ENCODE assay signal across 10 cellular contexts in the genomic region with DNA sequence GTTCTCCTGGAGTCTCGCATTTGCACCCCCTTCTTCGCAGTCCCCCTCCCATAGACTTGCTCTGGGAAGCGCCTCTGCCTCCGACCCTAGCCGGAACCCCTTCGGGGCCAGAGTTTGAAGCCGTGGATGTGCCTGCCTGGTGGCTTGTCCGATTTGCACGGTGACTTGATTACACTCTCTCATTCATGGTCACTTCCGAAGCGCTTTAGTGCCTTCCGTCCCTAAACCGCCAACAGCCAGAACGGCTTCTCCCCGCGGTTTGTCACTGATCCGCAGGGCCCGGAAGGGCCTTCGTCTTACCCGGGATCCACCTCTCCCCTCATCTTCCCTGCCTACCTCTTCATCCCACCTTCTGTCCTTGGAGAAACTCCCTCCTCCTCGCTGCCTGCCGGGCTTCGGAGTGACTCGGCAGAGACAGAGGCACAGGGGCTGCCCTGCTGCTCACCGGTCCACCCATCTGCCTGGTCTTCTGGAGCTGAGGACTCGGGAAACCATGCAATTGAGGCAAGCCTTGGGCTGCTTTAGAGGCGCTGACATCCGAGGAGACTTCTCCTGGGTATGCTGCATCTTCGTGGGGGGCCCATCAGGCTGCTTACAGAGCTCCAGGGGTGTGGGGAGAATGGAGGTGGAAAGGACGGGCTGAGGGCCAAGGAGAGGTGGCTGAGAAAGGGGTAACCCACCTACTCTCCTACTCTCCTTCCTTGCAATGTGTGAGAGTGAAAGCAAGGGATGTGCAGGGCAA. TPM values are rescaled to one million over a fixed set of nuclear protein-coding genes. Genes with fewer than 3 reads are reported as not detected.
DNase-seq lines count a peak whose midpoint lies in the region; ATAC-seq and TF ChIP-seq lines count a peak whose summit lies in the region.
"Had no signal": no experiment of that assay in that cellular context is flagged by ENCODE, and none has a peak within 500 bp of the region (broad histone marks: within the 10 kb centered on the region; RNA-seq: fewer than 3 reads in every experiment).

No MANE protein-coding gene starts in this region.

- TF ChIP-seq CTCF in NB4 (IDR thresholded peaks at IDR 0.05; ENCODE audit: low read depth, low read length) (no peak), coronary artery (IDR thresholded peaks at IDR 0.05) (no peak), ovary (IDR thresholded peaks at IDR 0.05) (no peak)

- H3K4me1 Mint-ChIP-seq in CD8-positive, alpha-beta memory T cell = peaks cover 48 to 61% (median 51%) of the 10 kb centered on the region in 3 donors

- H3K4me1 ChIP-seq in CD8-positive, alpha-beta memory T cell (ENCODE audit: insufficient read depth, low read length) = peaks cover 54% of the 10 kb centered on the region
- H3K4me1 ChIP-seq in ovary (ENCODE audit: insufficient read depth) = peaks cover 2% of the 10 kb centered on the region

- no peak for TF ChIP-seq EP300 in ovary (IDR thresholded peaks at IDR 0.05)

- CTCF ChIA-PET in CD8-positive, alpha-beta memory T cell (lab: Charles Lee) = interaction anchor here (1.3 to 2.5 kb wide), 6 partner anchors 10 to 31 kb away, joined by 3 to 15 read pairs (median 8); no protein-coding TSS in a partner anchor

- no peak for ATAC-seq in GM18870 (IDR thresholded peaks at IDR 0.05; ENCODE audit: unreplicated experiment)

- no peaks in the 10 kb centered on the region for H3K36me3 Mint-ChIP-seq in CD8-positive, alpha-beta memory T cell

- WGBS in ovary, 3 donors = 7 to 36% (median 16%) methylated on average over 30 of the region's 30 CpGs

- POLR2A ChIA-PET in CD8-positive, alpha-beta memory T cell (lab: Charles Lee) = interaction anchor here (1.0 to 1.5 kb wide), 2 partner anchors 10 to 13 kb away, joined by 3 read pairs; no protein-coding TSS in a partner anchor

- no peak overlapping the region for H3K4me3 ChIP-seq in CD8-positive, alpha-beta memory T cell (ENCODE audit: low read length)
- H3K4me3 ChIP-seq in NB4 (ENCODE audit: low read depth, low read length) (peak overlapping the region; percentile 77), coronary artery (peak overlapping the region; percentile 58), ovary (peak overlapping the region; percentile 48)

- peaks cover 89% of the 10 kb centered on the region for H3K27me3 ChIP-seq in CD8-positive, alpha-beta memory T cell (ENCODE audit: insufficient read depth, low read length, poor library complexity, severe bottlenecking)
- peaks cover 18% of the 10 kb centered on the region for H3K27me3 ChIP-seq in ovary

- H3K9me3 ChIP-seq in CD8-positive, alpha-beta memory T cell (ENCODE audit: low read length) = no peaks in the 10 kb centered on the region
- H3K9me3 ChIP-seq in ovary = no peaks in the 10 kb centered on the region

- H3K4me3 Mint-ChIP-seq in CD8-positive, alpha-beta memory T cell = peak overlapping the region; percentile 70 to 89 (median 84)

- H3K36me3 ChIP-seq in CD8-positive, alpha-beta memory T cell (ENCODE audit: insufficient read depth, low read length) = no peaks in the 10 kb centered on the region
- H3K36me3 ChIP-seq in ovary = no peaks in the 10 kb centered on the region

- TF ChIP-seq POLR2A in NB4 (IDR thresholded peaks at IDR 0.05; ENCODE audit: extremely low read depth, insufficient read length) (no peak), ovary (IDR thresholded peaks at IDR 0.05) (no peak)

- peaks cover 85 to 91% of the 10 kb centered on the region in 2 donors for H3K27me3 Mint-ChIP-seq in CD8-positive, alpha-beta memory T cell

- peak in 1 of 5 donors; percentile 37 for DNase-seq in CD8-positive, alpha-beta memory T cell
- DNase-seq in NB4 (ENCODE audit: low read depth) (peak; percentile 46), coronary artery (ENCODE audit: low spot score) (peak; percentile 73), ovary (peak in 1 of 5 donors; percentile 20), T-helper 9 cell (no peak), germinal center (ENCODE audit: low spot score) (no peak), pons (ENCODE audit: low spot score) (no peak)
- DNase-seq: NCI-H2029 had no signal

- peak overlapping the region in 4 of 8 donors; percentile 1 to 82 (median 46) for H3K27ac Mint-ChIP-seq in CD8-positive, alpha-beta memory T cell

- peaks cover 0 to 7% (median 0%) of the 10 kb centered on the region in 5 donors for H3K9me3 Mint-ChIP-seq in CD8-positive, alpha-beta memory T cell

- intact Hi-C loops in ovary (cut with DNase I) = loop anchor here in 1 of 4 donors (10.0 kb wide), 1 partner anchor 1321 kb away; no protein-coding TSS in a partner anchor

- no peak overlapping the region for H3K27ac ChIP-seq in CD8-positive, alpha-beta memory T cell (ENCODE audit: low read depth, low read length)
- H3K27ac ChIP-seq in coronary artery (no peak overlapping the region), ovary (no peak overlapping the region)

RNA-seq across cellular contexts. Expression of gene HOXA11, which starts 0.8 kb away (rescaled TPM):
- not detected for total RNA-seq in CD8-positive, alpha-beta memory T cell
- polyA plus RNA-seq in CD8-positive, alpha-beta memory T cell = not detected
- 1 to 10 TPM in 3 of 7 donors, under 1 TPM in 1, not detected in 3; 0.23 to 2.0 (median 1.5) TPM for total RNA-seq in ovary
- under 1 TPM; 0.11 to 0.65 TPM for polyA plus RNA-seq in ovary
- total RNA-seq: activated CD8-positive, alpha-beta memory T cell treated with anti-CD3 and anti-CD28 coated beads for 36 hours had no signal

RNA-seq across cellular contexts. Expression of gene HOXA10, which starts 11.8 kb away (rescaled TPM):
- total RNA-seq in CD8-positive, alpha-beta memory T cell = not detected
- 0.09 TPM for polyA plus RNA-seq in CD8-positive, alpha-beta memory T cell
- total RNA-seq in ovary = 1 to 10 TPM in 3 of 7 donors, under 1 TPM in 3, not detected in 1; 0.25 to 2.0 (median 0.91) TPM
- 1 to 10 TPM in 1 of 2 donors, under 1 TPM in 1; 0.34 to 2.8 TPM for polyA plus RNA-seq in ovary

RNA-seq across cellular contexts. Expression of gene HOXA13, which starts 14.0 kb away (rescaled TPM):
- not detected for total RNA-seq in CD8-positive, alpha-beta memory T cell
- not detected for polyA plus RNA-seq in CD8-positive, alpha-beta memory T cell
- total RNA-seq in ovary = not detected
- polyA plus RNA-seq in ovary = under 1 TPM in 1 of 2 donors, not detected in 1; 0.07 TPM
- total RNA-seq: activated CD8-positive, alpha-beta memory T cell treated with anti-CD3 and anti-CD28 coated beads for 36 hours had no signal

RNA-seq across cellular contexts. Expression of gene HOXA9, which starts 20.5 kb away (rescaled TPM):
- total RNA-seq in CD8-positive, alpha-beta memory T cell = not detected
- not detected for polyA plus RNA-seq in CD8-positive, alpha-beta memory T cell
- total RNA-seq in ovary = 1 to 10 TPM in 1 of 7 donors, under 1 TPM in 5, not detected in 1; 0.12 to 1.0 (median 0.57) TPM
- polyA plus RNA-seq in ovary = 1 to 10 TPM in 1 of 2 donors, under 1 TPM in 1; 0.22 to 2.5 TPM
- total RNA-seq: activated CD8-positive, alpha-beta memory T cell treated with anti-CD3 and anti-CD28 coated beads for 36 hours had no signal

RNA-seq across cellular contexts. Expression of gene HOXA7, which starts 29.4 kb away (rescaled TPM):
- total RNA-seq in CD8-positive, alpha-beta memory T cell = not detected
- polyA plus RNA-seq in CD8-positive, alpha-beta memory T cell = not detected
- 1 to 10 TPM in 3 of 7 donors, under 1 TPM in 4; 0.23 to 4.5 (median 0.75) TPM for total RNA-seq in ovary
- 1 to 10 TPM in 1 of 2 donors, under 1 TPM in 1; 0.53 to 4.1 TPM for polyA plus RNA-seq in ovary
- total RNA-seq: activated CD8-positive, alpha-beta memory T cell treated with anti-CD3 and anti-CD28 coated beads for 36 hours had no signal

Comparison
In these comparisons a context has a peak if more than half of its experiments do, and no peak if none do; other contexts are left out.
1. DNase-seq: peak in NB4 (single experiment) and coronary artery (single experiment); none in T-helper 9 cell (single experiment), germinal center (single experiment) and pons (single experiment).